ENCODE assay signal across 7 cellular contexts in the genomic region with DNA sequence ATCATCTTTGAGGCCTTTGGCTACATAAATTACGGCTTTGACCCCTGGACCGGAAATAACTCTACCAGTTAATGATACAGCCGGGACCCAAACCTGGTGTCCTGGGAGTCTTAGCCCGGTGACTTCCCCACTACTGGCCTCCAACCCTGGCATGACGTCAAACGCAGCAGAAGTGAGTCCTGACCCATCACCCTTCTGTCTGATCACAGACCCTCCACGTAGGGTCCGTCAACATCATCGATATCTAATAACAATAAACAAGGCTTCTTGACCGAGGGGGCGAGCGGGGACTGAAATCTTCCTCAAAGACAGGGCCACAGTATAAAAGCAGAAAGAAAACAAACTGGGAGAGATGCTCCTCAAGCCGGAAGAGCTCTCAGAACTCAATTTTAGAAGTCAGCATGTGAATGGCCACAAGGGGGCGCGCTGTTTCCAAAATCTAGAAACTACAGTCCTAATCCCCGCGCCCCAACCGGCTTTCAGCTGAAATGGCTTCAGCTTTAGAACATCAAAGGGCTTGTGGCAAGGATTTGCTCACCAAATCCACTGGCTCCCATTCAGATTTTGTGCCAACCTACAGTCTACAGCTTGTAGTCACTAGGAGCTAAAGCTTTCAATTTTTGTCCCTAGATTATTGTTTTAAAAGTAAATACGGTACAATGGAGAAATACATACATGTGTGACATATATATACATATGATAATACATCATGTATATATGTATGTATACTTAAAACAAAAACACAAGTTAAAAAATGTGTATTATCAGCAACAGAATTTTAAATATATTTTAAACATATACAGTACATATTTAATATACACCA. TPM values are rescaled to one million over a fixed set of nuclear protein-coding genes. Genes with fewer than 3 reads are reported as not detected.
A peak's percentile ranks its signal among the peaks of the same experiment; 100 is the strongest.
DNase-seq lines count a peak whose midpoint lies in the region; ATAC-seq, FAIRE-seq and TF ChIP-seq lines count a peak whose summit lies in the region.

No MANE protein-coding gene starts in this region.

- no peaks in the 10 kb centered on the region for H3K4me1 ChIP-seq in kidney (ENCODE audit: control insufficient read depth in 1 of 2, insufficient read depth in 1 of 2, low read depth in 1 of 2, low read length in 2 of 2)

- peak; percentile 87 for FAIRE-seq in GM18507 (lab: Jason Lieb, UNC)
- peak; percentile 97 for FAIRE-seq in kidney (lab: Jason Lieb, UNC)

- DNase-seq in GM18507 (ENCODE audit: extremely low spot score, insufficient read length, low read depth): peak; percentile 57
- DNase-seq in NCI-H446 (lab: John Stamatoyannopoulos, UW): peak; percentile 81 to 84
- DNase-seq in activated B cell treated with CpG ODN at 0.5 μM for 24 hours: peak; percentile 80
- peak; percentile 95 to 97 for DNase-seq in cardiac fibroblast (ENCODE audit: low read depth in 2 of 2)
- peak; percentile 95 for DNase-seq in kidney
- peak; percentile 94 to 95 for DNase-seq in stimulated activated CD4-positive, alpha-beta T cell treated with anti-CD3 and anti-CD28 coated beads, Interleukin-1b, Interleukin-23, amount 100 ng/mL, for 4 hours (ENCODE audit: low read depth in 2 of 2)

- TF ChIP-seq CTCF in activated B cell treated with CpG ODN at 0.5 μM for 24 hours (IDR thresholded peaks at IDR 0.05): peak; percentile 71
- TF ChIP-seq CTCF in cardiac fibroblast (IDR thresholded peaks at IDR 0.05; ENCODE audit: low read depth, low read length): peak; percentile 73
- TF ChIP-seq CTCF in kidney (IDR thresholded peaks at IDR 0.05; ENCODE audit: borderline replicate concordance, extremely low read depth, insufficient read depth): peak; percentile 96

- no peaks in the 10 kb centered on the region for H3K36me3 ChIP-seq in kidney (ENCODE audit: control insufficient read depth in 1 of 2, insufficient read depth in 2 of 2, low read length in 2 of 2)

- H3K27me3 Mint-ChIP-seq in activated B cell treated with CpG ODN at 0.5 μM for 24 hours: no peaks in the 10 kb centered on the region

- no peak overlapping the region for H3K9ac ChIP-seq in kidney (ENCODE audit: low read length in 2 of 2)

- no peak overlapping the region for H3K4me3 ChIP-seq in cardiac fibroblast (replicated peaks in 1 of 2; ENCODE audit: low read depth in 2 of 2, low read length in 2 of 2)
- H3K4me3 ChIP-seq in kidney (ENCODE audit: low read length in 2 of 2): no peak overlapping the region

- no peaks in the 10 kb centered on the region for H3K36me3 Mint-ChIP-seq in activated B cell treated with CpG ODN at 0.5 μM for 24 hours (ENCODE audit: low read depth)

- peak overlapping the region; percentile 60 for H3K27ac Mint-ChIP-seq in activated B cell treated with CpG ODN at 0.5 μM for 24 hours

- ATAC-seq in HG03342 (IDR thresholded peaks at IDR 0.05; ENCODE audit: unreplicated experiment) (peak; percentile 32), activated B cell treated with CpG ODN at 0.5 μM for 24 hours (ENCODE audit: low read depth) (peak; percentile 20)

- POLR2A ChIA-PET in activated B cell treated with CpG ODN at 0.5 μM for 24 hours (lab: Charles Lee): interaction anchor here (0.7 to 8.3 kb wide), 21 partner anchors 13 to 563 kb away, joined by 3 to 177 read pairs (median 7); a partner anchor contains a TSS

- CTCF ChIA-PET in activated B cell treated with CpG ODN at 0.5 μM for 24 hours (lab: Charles Lee): interaction anchor here (0.6 to 7.5 kb wide), 61 partner anchors 9 to 870 kb away, joined by 3 to 119 read pairs (median 5); a partner anchor contains a TSS

- H3K27ac ChIP-seq in kidney (ENCODE audit: low read depth in 2 of 2, low read length in 2 of 2): no peak overlapping the region

- peaks cover 48% of the 10 kb centered on the region for H3K4me1 Mint-ChIP-seq in activated B cell treated with CpG ODN at 0.5 μM for 24 hours

- H3K9me3 ChIP-seq in kidney (ENCODE audit: control insufficient read depth in 1 of 2, low read length in 2 of 2): no peaks in the 10 kb centered on the region

- intact Hi-C loops in activated B cell treated with CpG ODN at 0.5 μM for 24 hours (cut with micrococcal nuclease) (loop anchor here (1.0 to 10.0 kb wide), 16 partner anchors 19 to 871 kb away; a partner anchor contains a TSS), kidney (cut with DNase I) (no loop called here)

- H3K4me3 Mint-ChIP-seq in activated B cell treated with CpG ODN at 0.5 μM for 24 hours: peak overlapping the region; percentile 25

- H3K9me3 Mint-ChIP-seq in activated B cell treated with CpG ODN at 0.5 μM for 24 hours: no peaks in the 10 kb centered on the region

RNA-seq across cellular contexts. Expression of a gene that starts 46.4 kb away (rescaled TPM):
- total RNA-seq in activated B cell treated with CpG ODN at 0.5 μM for 24 hours (not detected in 2 replicates), kidney (0.91 TPM)
- 7.2 TPM for polyA plus RNA-seq in kidney (ENCODE audit: insufficient read depth, low read depth, low replicate concordance)
